Comparison of ENCODE assay signal across 8 cellular contexts in genomic region chr2:39228413-39229209, GRCh38. TPM values are rescaled to one million over a fixed set of nuclear protein-coding genes. Genes with fewer than 3 reads are reported as not detected.
A peak's percentile ranks its signal among the peaks of the same experiment; 100 is the strongest.
DNase-seq lines count a peak whose midpoint lies in the region; ATAC-seq and TF ChIP-seq lines count a peak whose summit lies in the region.

No MANE protein-coding gene starts in this region.

- no peaks in the 10 kb centered on the region for H3K36me3 ChIP-seq in SU-DHL-6 (ENCODE audit: low read length)
- H3K36me3 ChIP-seq in skeletal muscle tissue (ENCODE audit: control insufficient read depth in 3 of 3, insufficient read depth in 3 of 3, low read length in 3 of 3): no peaks in the 10 kb centered on the region
- H3K36me3 ChIP-seq in aorta (ENCODE audit: control insufficient read depth in 1 of 2, insufficient read depth in 2 of 2, low read length in 1 of 2): no peaks in the 10 kb centered on the region

- 22 to 28% methylated on average over 19 of the region's 19 CpGs for WGBS in aorta, 2 donors

- no peaks in the 10 kb centered on the region for H4K20me1 ChIP-seq in SU-DHL-6 (ENCODE audit: low read depth, low read length)

- no peaks in the 10 kb centered on the region for H3F3A ChIP-seq in SU-DHL-6 (ENCODE audit: insufficient read depth)

- no peak overlapping the region for H3K27ac ChIP-seq in SU-DHL-6 (ENCODE audit: low read depth, low read length)
- H3K27ac ChIP-seq in skeletal muscle tissue (ENCODE audit: low read depth, low read length): no peak overlapping the region
- no peak overlapping the region for H3K27ac ChIP-seq in aorta (ENCODE audit: low read depth in 1 of 2, low read length in 2 of 2)

- peak overlapping the region; percentile 60 for H3K4me2 ChIP-seq in SU-DHL-6 (ENCODE audit: low read depth, low read length, poor library complexity, severe bottlenecking)

- no peaks in the 10 kb centered on the region for H3K79me2 ChIP-seq in SU-DHL-6 (ENCODE audit: insufficient read depth, low read length)

- intact Hi-C loops in aorta (cut with DNase I): loop anchor here (1.0 to 10.0 kb wide), 4 partner anchors 66 to 284 kb away; no protein-coding TSS in a partner anchor

- DNase-seq in AG10803 (ENCODE audit: low read depth) (peak; percentile 0), globus pallidus (ENCODE audit: low spot score) (peak; percentile 9), NCI-H526 (lab: John Stamatoyannopoulos, UW) (no peak), NCI-H2029 (lab: John Stamatoyannopoulos, UW) (no peak), aorta (no peak)

- TF ChIP-seq CTCF in AG10803 (conservative IDR thresholded peaks at IDR 0.05; ENCODE audit: low read length) (no peak), SU-DHL-6 (IDR thresholded peaks at IDR 0.05; ENCODE audit: insufficient read depth, low read length, poor library complexity, severe bottlenecking) (no peak)

- peak overlapping the region; percentile 95 for H2AFZ ChIP-seq in SU-DHL-6 (ENCODE audit: low read depth, low read length, severe bottlenecking)

- H3K9ac ChIP-seq in SU-DHL-6 (ENCODE audit: low read length): peak overlapping the region; percentile 36
- H3K9ac ChIP-seq in skeletal muscle tissue (ENCODE audit: low read depth in 1 of 3, low read length in 3 of 3): peak overlapping the region in 2 of 3 donors; percentile 58 to 61

- no peaks in the 10 kb centered on the region for H3K9me2 ChIP-seq in SU-DHL-6 (replicated peaks; ENCODE audit: insufficient read depth, low read length)

- H3K9me3 ChIP-seq in SU-DHL-6 (ENCODE audit: insufficient read depth, low read length) (no peaks in the 10 kb centered on the region), skeletal muscle tissue (ENCODE audit: control insufficient read depth in 3 of 3, low read length in 3 of 3) (no peaks in the 10 kb centered on the region), aorta (ENCODE audit: control insufficient read depth, low read length) (no peaks in the 10 kb centered on the region)

- H3K4me3 ChIP-seq in AG10803 (ENCODE audit: low read length): peak overlapping the region; percentile 30; the same call in 1 of the 2 replicates
- H3K4me3 ChIP-seq in SU-DHL-6 (ENCODE audit: insufficient read depth, low read length, poor library complexity, severe bottlenecking): peak overlapping the region; percentile 19
- peak overlapping the region in 1 of 3 donors; percentile 20 for H3K4me3 ChIP-seq in skeletal muscle tissue (ENCODE audit: low read length in 3 of 3)
- peak overlapping the region in 1 of 2 donors; percentile 21 for H3K4me3 ChIP-seq in aorta (ENCODE audit: low read length in 2 of 2)

- H3K4me1 ChIP-seq in skeletal muscle tissue (ENCODE audit: control insufficient read depth in 3 of 3, insufficient read depth in 3 of 3, low read length in 3 of 3) (peaks cover 0 to 4% (median 4%) of the 10 kb centered on the region in 3 donors), aorta (ENCODE audit: control insufficient read depth in 1 of 2, insufficient read depth in 2 of 2, low read length in 2 of 2) (no peaks in the 10 kb centered on the region)

- H3K27me3 ChIP-seq in SU-DHL-6 (ENCODE audit: low read length) (no peaks in the 10 kb centered on the region), skeletal muscle tissue (ENCODE audit: control insufficient read depth in 3 of 3, insufficient read depth in 3 of 3, low read length in 3 of 3) (no peaks in the 10 kb centered on the region), aorta (ENCODE audit: control insufficient read depth in 1 of 2, insufficient read depth in 2 of 2, low read length in 1 of 2) (no peaks in the 10 kb centered on the region)

- peak; percentile 20 for ATAC-seq in GM21723 (IDR thresholded peaks at IDR 0.05; ENCODE audit: unreplicated experiment)
- ATAC-seq in aorta (ENCODE audit: low FRiP score): no peak

RNA-seq across cellular contexts. Expression of gene CDKL4, which starts 15.2 kb away (rescaled TPM):
- 4.2 TPM for total RNA-seq in skeletal muscle tissue
- 1 to 10 TPM in 1 of 2 donors, under 1 TPM in 1; 0.88 to 1.3 TPM for total RNA-seq in aorta
- polyA plus RNA-seq in aorta: not detected

Comparison
In these comparisons a context has a peak if more than half of its experiments do, and no peak if none do; other contexts are left out.
1. DNase-seq: peak in AG10803 (single experiment) and globus pallidus (single experiment); none in NCI-H526 (0 of 2), NCI-H2029 (single experiment) and aorta (0 of 2).